Comparison of ENCODE assay signal across 9 cellular contexts in the genomic region with DNA sequence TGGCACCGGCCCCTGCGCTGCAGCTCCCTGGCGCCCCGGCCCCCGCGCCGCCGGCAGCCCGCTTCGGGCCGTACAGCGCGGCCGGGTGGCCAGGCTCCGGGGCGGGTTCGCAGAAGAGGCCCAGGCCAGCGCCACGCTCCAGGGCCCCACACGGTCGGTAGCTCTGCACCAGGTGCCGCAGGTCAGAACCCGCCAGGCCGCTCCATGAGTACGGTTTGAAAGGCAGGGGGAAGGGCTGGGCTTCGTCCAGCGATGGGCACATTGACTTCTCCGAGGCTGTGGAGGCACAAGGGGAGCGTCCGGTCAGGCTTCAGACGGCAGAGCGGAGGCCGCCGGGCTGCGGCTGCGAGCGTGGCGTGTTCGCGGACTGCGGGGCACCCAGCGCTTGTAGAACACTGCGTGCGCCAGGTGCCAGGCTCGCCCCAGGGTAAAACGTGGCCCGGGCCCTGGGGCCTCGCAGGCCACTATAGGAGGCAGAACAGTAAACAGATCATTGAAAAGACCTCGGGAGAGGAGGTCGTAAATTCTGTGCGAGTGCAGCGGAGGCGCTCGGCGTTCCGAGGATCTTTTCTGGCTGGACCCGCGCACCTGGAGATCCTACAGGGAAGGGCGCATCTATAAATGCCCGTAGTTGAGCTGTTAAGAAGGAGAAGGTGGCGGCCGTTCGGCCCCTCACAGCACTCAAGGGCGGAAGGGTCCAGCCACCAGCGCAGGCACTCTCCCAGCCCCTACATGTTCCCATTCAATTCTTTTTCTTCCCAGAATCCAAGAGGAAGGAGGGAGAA. TPM values are rescaled to one million over a fixed set of nuclear protein-coding genes. Genes with fewer than 3 reads are reported as not detected.
DNase-seq lines count a peak whose midpoint lies in the region; ATAC-seq and TF ChIP-seq lines count a peak whose summit lies in the region.
"Had no signal": no experiment of that assay in that cellular context is flagged by ENCODE, and none has a peak within 500 bp of the region (broad histone marks: within the 10 kb centered on the region; RNA-seq: fewer than 3 reads in every experiment).

No MANE protein-coding gene starts in this region.

- TF ChIP-seq CTCF in GM13977 (IDR thresholded peaks at IDR 0.05; ENCODE audit: extremely low read depth, insufficient read depth, missing control alignments): no peak

- H3K4me2 ChIP-seq in skeletal muscle satellite cell (ENCODE audit: low read length): peak overlapping the region; percentile 56

- intact Hi-C loops in activated CD4-positive, alpha-beta T cell treated with anti-CD3 and anti-CD28 coated beads, Interleukin-2, amount 10 ng/mL, durations not matched to agents 24 days and 14 days (cut with micrococcal nuclease): loop anchor here (10.0 kb wide), 1 partner anchor 976 kb away; the partner anchor contains the start of gene CDC7
- intact Hi-C loops in activated T-helper 1 cell treated with anti-CD3 and anti-CD28 coated beads, Interleukin-12 subunit alpha, Interleukin-12 subunit beta, Interleukin-2, Interleukin-4 antibody, amounts not matched to agents 30 ng/mL and 10 ng/mL and 1 ng/mL, durations not matched to agents 14 hours and 24 hours and 36 hours (cut with micrococcal nuclease): loop anchor here (10.0 kb wide), 6 partner anchors 606 to 1456 kb away; partner anchors contain the start of genes CCDC18, CDC7, TMED5 and ZNF644

- H3K4me1 ChIP-seq in skeletal muscle satellite cell (ENCODE audit: control insufficient read depth, insufficient read depth, low read length): peaks cover 50% of the 10 kb centered on the region

- H3K27ac Mint-ChIP-seq in activated CD4-positive, alpha-beta T cell treated with anti-CD3 and anti-CD28 coated beads, Interleukin-2, amount 10 ng/mL, durations not matched to agents 24 days and 14 days: peak overlapping the region; percentile 70
- H3K27ac Mint-ChIP-seq in activated T-helper 1 cell treated with anti-CD3 and anti-CD28 coated beads, Interleukin-12 subunit alpha, Interleukin-12 subunit beta, Interleukin-2, Interleukin-4 antibody, amounts not matched to agents 30 ng/mL and 10 ng/mL and 1 ng/mL, durations not matched to agents 14 hours and 24 hours and 36 hours: peak overlapping the region; percentile 36
- peak overlapping the region in 2 of 6 donors; percentile 17 to 32 for H3K27ac Mint-ChIP-seq in immature natural killer cell

- H3K9ac ChIP-seq in skeletal muscle satellite cell (ENCODE audit: low read depth, low read length): no peak overlapping the region

- no peaks in the 10 kb centered on the region for H3K9me3 Mint-ChIP-seq in activated CD4-positive, alpha-beta T cell treated with anti-CD3 and anti-CD28 coated beads, Interleukin-2, amount 10 ng/mL, durations not matched to agents 24 days and 14 days
- H3K9me3 Mint-ChIP-seq in activated T-helper 1 cell treated with anti-CD3 and anti-CD28 coated beads, Interleukin-12 subunit alpha, Interleukin-12 subunit beta, Interleukin-2, Interleukin-4 antibody, amounts not matched to agents 30 ng/mL and 10 ng/mL and 1 ng/mL, durations not matched to agents 14 hours and 24 hours and 36 hours: no peaks in the 10 kb centered on the region
- no peaks in the 10 kb centered on the region for H3K9me3 Mint-ChIP-seq in immature natural killer cell

- peak; percentile 55 for DNase-seq in activated CD4-positive, alpha-beta T cell treated with anti-CD3 and anti-CD28 coated beads, Interleukin-2, amount 10 ng/mL, durations not matched to agents 24 days and 14 days
- no peak for DNase-seq in activated CD4-positive, alpha-beta T cell treated with anti-CD3 and anti-CD28 coated beads for 4 hours
- no peak for DNase-seq in activated T-helper 1 cell treated with anti-CD3 and anti-CD28 coated beads, Interleukin-12 subunit alpha, Interleukin-12 subunit beta, Interleukin-2, Interleukin-4 antibody, amounts not matched to agents 30 ng/mL and 10 ng/mL and 1 ng/mL, durations not matched to agents 14 hours and 24 hours and 36 hours (ENCODE audit: low spot score)
- DNase-seq in immature natural killer cell: no peak
- DNase-seq in GM13977 (ENCODE audit: low spot score): no peak
- DNase-seq in NOMO-1 (lab: John Stamatoyannopoulos, UW; ENCODE audit: unreplicated experiment in 2 of 2): no peak
- DNase-seq: body of pancreas had no signal

- peaks cover 79% of the 10 kb centered on the region for H3K36me3 Mint-ChIP-seq in activated CD4-positive, alpha-beta T cell treated with anti-CD3 and anti-CD28 coated beads, Interleukin-2, amount 10 ng/mL, durations not matched to agents 24 days and 14 days (ENCODE audit: low read depth)
- peaks cover 68% of the 10 kb centered on the region for H3K36me3 Mint-ChIP-seq in activated T-helper 1 cell treated with anti-CD3 and anti-CD28 coated beads, Interleukin-12 subunit alpha, Interleukin-12 subunit beta, Interleukin-2, Interleukin-4 antibody, amounts not matched to agents 30 ng/mL and 10 ng/mL and 1 ng/mL, durations not matched to agents 14 hours and 24 hours and 36 hours (ENCODE audit: low read depth)
- peaks cover 18 to 39% (median 21%) of the 10 kb centered on the region in 3 donors for H3K36me3 Mint-ChIP-seq in immature natural killer cell

- no peaks in the 10 kb centered on the region for H3K9me3 ChIP-seq in skeletal muscle satellite cell (replicated peaks; ENCODE audit: low read length)
- H3K9me3 ChIP-seq: body of pancreas had no signal

- ATAC-seq in HG03039 (IDR thresholded peaks at IDR 0.05; ENCODE audit: unreplicated experiment): no peak
- ATAC-seq: body of pancreas had no signal

- peak overlapping the region; percentile 39 for H3K4me3 ChIP-seq in skeletal muscle satellite cell (ENCODE audit: low read length)
- H3K4me3 ChIP-seq: body of pancreas had no signal

- peaks cover 98% of the 10 kb centered on the region for H3K27me3 ChIP-seq in skeletal muscle satellite cell (ENCODE audit: control insufficient read depth, insufficient read depth, low read length)
- H3K27me3 ChIP-seq: body of pancreas had no signal

- no peaks in the 10 kb centered on the region for H3K27me3 Mint-ChIP-seq in activated CD4-positive, alpha-beta T cell treated with anti-CD3 and anti-CD28 coated beads, Interleukin-2, amount 10 ng/mL, durations not matched to agents 24 days and 14 days
- H3K27me3 Mint-ChIP-seq in activated T-helper 1 cell treated with anti-CD3 and anti-CD28 coated beads, Interleukin-12 subunit alpha, Interleukin-12 subunit beta, Interleukin-2, Interleukin-4 antibody, amounts not matched to agents 30 ng/mL and 10 ng/mL and 1 ng/mL, durations not matched to agents 14 hours and 24 hours and 36 hours (ENCODE audit: insufficient read depth): no peaks in the 10 kb centered on the region
- peaks cover 14 to 28% (median 17%) of the 10 kb centered on the region in 3 donors for H3K27me3 Mint-ChIP-seq in immature natural killer cell (ENCODE audit: low read depth in 3 of 3)

- H3K4me1 Mint-ChIP-seq in activated CD4-positive, alpha-beta T cell treated with anti-CD3 and anti-CD28 coated beads, Interleukin-2, amount 10 ng/mL, durations not matched to agents 24 days and 14 days: peaks cover 50% of the 10 kb centered on the region
- peaks cover 58% of the 10 kb centered on the region for H3K4me1 Mint-ChIP-seq in activated T-helper 1 cell treated with anti-CD3 and anti-CD28 coated beads, Interleukin-12 subunit alpha, Interleukin-12 subunit beta, Interleukin-2, Interleukin-4 antibody, amounts not matched to agents 30 ng/mL and 10 ng/mL and 1 ng/mL, durations not matched to agents 14 hours and 24 hours and 36 hours (ENCODE audit: low read depth)
- H3K4me1 Mint-ChIP-seq in immature natural killer cell: peaks cover 58 to 77% of the 10 kb centered on the region in 2 donors

- H3K4me3 Mint-ChIP-seq in activated CD4-positive, alpha-beta T cell treated with anti-CD3 and anti-CD28 coated beads, Interleukin-2, amount 10 ng/mL, durations not matched to agents 24 days and 14 days: peak overlapping the region; percentile 95
- peak overlapping the region; percentile 99 for H3K4me3 Mint-ChIP-seq in activated T-helper 1 cell treated with anti-CD3 and anti-CD28 coated beads, Interleukin-12 subunit alpha, Interleukin-12 subunit beta, Interleukin-2, Interleukin-4 antibody, amounts not matched to agents 30 ng/mL and 10 ng/mL and 1 ng/mL, durations not matched to agents 14 hours and 24 hours and 36 hours
- peak overlapping the region; percentile 52 to 97 (median 95) for H3K4me3 Mint-ChIP-seq in immature natural killer cell

- in situ Hi-C loops in GM13977 (cut with MboI; ENCODE audit: low pct_unique_long_range_greater_than_20kb, low sequenced_read_pairs, unreplicated experiment): loop anchor here (10.0 kb wide), 1 partner anchor 114 kb away; no protein-coding TSS in a partner anchor

- H3K36me3 ChIP-seq in skeletal muscle satellite cell (ENCODE audit: insufficient read depth, low read length): no peaks in the 10 kb centered on the region

RNA-seq across cellular contexts. Expression of gene GFI1, which starts 5.7 kb away (rescaled TPM):
- total RNA-seq in activated CD4-positive, alpha-beta T cell treated with anti-CD3 and anti-CD28 coated beads, Interleukin-2, amount 10 ng/mL, durations not matched to agents 24 days and 14 days: 85.1 and 87.1 TPM in 2 replicates
- total RNA-seq in activated T-helper 1 cell treated with anti-CD3 and anti-CD28 coated beads, Interleukin-12 subunit alpha, Interleukin-12 subunit beta, Interleukin-2, Interleukin-4 antibody, amounts not matched to agents 30 ng/mL and 10 ng/mL and 1 ng/mL, durations not matched to agents 14 hours and 24 hours and 36 hours: 95.7 and 103 TPM in 2 replicates
- 10 to 100 TPM; 17.8 to 47.4 (median 27.2) TPM for polyA plus RNA-seq in immature natural killer cell
- not detected in 2 replicates for total RNA-seq in skeletal muscle satellite cell (2012; rRNA removed)
